In the genomic region with DNA sequence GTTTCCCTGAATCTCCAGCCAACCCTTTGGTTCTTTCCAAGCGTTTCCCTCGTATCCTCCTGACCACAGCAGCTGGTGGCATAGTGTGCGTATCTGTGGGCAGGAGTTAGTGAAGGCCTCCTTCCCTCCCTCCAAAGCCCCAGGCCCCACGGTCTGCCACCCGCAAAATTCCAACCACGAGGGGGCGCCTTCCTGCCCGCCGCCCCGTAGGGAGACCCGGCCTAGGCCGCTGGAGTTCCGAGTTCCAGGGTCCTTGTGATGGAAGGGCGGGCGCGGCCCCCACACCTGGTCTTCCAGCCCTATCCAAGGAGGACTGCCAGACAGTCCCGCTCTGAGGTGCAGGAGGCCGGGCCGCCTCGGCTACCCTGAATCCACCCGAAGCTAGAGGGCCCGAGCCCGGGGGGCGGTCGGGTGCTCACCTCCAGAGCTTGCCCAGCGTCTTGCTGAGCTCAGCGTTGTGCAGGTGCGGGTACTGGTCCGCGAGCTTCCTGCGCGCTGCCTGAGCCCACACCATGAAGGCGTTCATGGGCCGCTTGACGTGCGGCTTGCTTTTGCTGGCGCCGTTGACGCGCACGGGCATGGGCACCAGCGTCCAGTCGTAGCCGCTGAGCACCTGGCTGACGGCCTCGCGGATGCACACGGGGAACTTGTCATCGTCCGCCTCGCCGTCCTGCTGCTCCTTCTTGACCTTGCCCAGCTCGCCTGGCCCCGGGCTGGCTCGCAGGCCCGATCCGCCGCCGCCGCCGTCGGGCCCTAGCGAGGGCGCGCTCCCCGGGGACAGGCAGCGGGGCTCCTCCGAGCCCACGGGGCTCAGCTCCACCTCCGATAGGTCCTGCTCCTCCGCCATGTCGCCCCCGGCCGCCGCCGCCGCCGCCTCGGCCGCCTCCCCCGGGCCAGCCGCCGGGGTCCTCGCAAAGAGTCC, we compare ENCODE assay signal across 14 cellular contexts. TPM values are rescaled to one million over a fixed set of nuclear protein-coding genes. Genes with fewer than 3 reads are reported as not detected.
A peak's percentile ranks its signal among the peaks of the same experiment; 100 is the strongest.
DNase-seq lines count a peak whose midpoint lies in the region; ATAC-seq and TF ChIP-seq lines count a peak whose summit lies in the region.
"Had no signal": no experiment of that assay in that cellular context is flagged by ENCODE, and none has a peak within 500 bp of the region (broad histone marks: within the 10 kb centered on the region; RNA-seq: fewer than 3 reads in every experiment).

No MANE protein-coding gene starts in this region.

- in situ Hi-C loops in IMR-90 (cut with MboI; ENCODE audit: low sequenced_read_pairs), result no loop called here

- no peak for ATAC-seq in IMR-90 (ENCODE audit: low read depth)

- H3K4me2 ChIP-seq in IMR-90 (ENCODE audit: low read depth, low read length), result no peak overlapping the region

- peak overlapping the region; percentile 32 for H2AFZ ChIP-seq in IMR-90 (replicated peaks; ENCODE audit: low read length, poor library complexity)

- H3K36me3 Mint-ChIP-seq in nephron (ENCODE audit: low read depth) (no peaks in the 10 kb centered on the region), Calu3 (ENCODE audit: insufficient read depth, unreplicated experiment) (no peaks in the 10 kb centered on the region)

- DNase-seq in AG09309 (ENCODE audit: low read depth), result no peak
- DNase-seq in IMR-90, result no peak
- no peak for DNase-seq in epithelial cell of proximal tubule (ENCODE audit: low read depth)
- DNase-seq in NCI-H510A treated with DMSO at 0.1 percent for 48 hours (lab: John Stamatoyannopoulos, UW), result no peak
- DNase-seq in NCI-H526 treated with DMSO at 0.1 percent for 48 hours (lab: John Stamatoyannopoulos, UW), result no peak
- DNase-seq in Calu3, result no peak
- DNase-seq in central memory CD4-positive, alpha-beta T cell, result no peak
- DNase-seq: activated naive CD4-positive, alpha-beta T cell treated with Interleukin-2 at 50 U/mL for 16 hours; NK-92 treated with Interleukin-12 subunit alpha and Interleukin-12 subunit beta, amount 100 ng/mL, for 24 hours; stimulated activated naive CD4-positive, alpha-beta T cell treated with Interleukin-2 at 50 U/mL for 16 hours; T-helper 1 cell had no signal

- BruUV-seq in IMR-90 (replicated peaks; lab: Mats Ljungman, UMichigan) (no TSS peak), Calu3 (replicated peaks; lab: Mats Ljungman, UMichigan) (no TSS peak)

- H3K4me1 Mint-ChIP-seq in nephron (peaks cover 5% of the 10 kb centered on the region), Calu3 (ENCODE audit: low read depth, unreplicated experiment) (no peaks in the 10 kb centered on the region)

- no peaks in the 10 kb centered on the region for H3K27me3 ChIP-seq in IMR-90 (ENCODE audit: control insufficient read depth, insufficient read depth, low read length)

- no peak overlapping the region for H3K23ac ChIP-seq in IMR-90 (ENCODE audit: low read depth, low read length)

- H2AK5ac ChIP-seq in IMR-90 (ENCODE audit: low read depth, low read length), result no peak overlapping the region

- TF ChIP-seq CTCF in AG09309 (IDR thresholded peaks at IDR 0.05; ENCODE audit: control insufficient read depth, insufficient read depth, low read depth, low read length, missing control alignments), result peak; percentile 21
- 0 out of 2 replicates have a peak, but pooled peaks have one; percentile 17 for TF ChIP-seq CTCF in IMR-90 (conservative IDR thresholded peaks at IDR 0.05; ENCODE audit: low read depth, low read length)
- peak; percentile 33 for TF ChIP-seq CTCF in epithelial cell of proximal tubule (conservative IDR thresholded peaks at IDR 0.05; ENCODE audit: low read depth, low read length)
- TF ChIP-seq CTCF in nephron (IDR thresholded peaks at IDR 0.05; ENCODE audit: unreplicated experiment in 3 of 3), result peak; percentile 25 to 45 (median 39)
- no peak for TF ChIP-seq CTCF in Calu3 (IDR thresholded peaks at IDR 0.05; ENCODE audit: unreplicated experiment)

- no peaks in the 10 kb centered on the region for H3K9me3 ChIP-seq in IMR-90 (ENCODE audit: control insufficient read depth, insufficient read depth, low read length)

- no peak for TF ChIP-seq RAD21 in IMR-90 (IDR thresholded peaks at IDR 0.05; ENCODE audit: low read length)

- H3K9ac ChIP-seq in IMR-90 (ENCODE audit: low read depth, low read length), result no peak overlapping the region

- dilution Hi-C loops in IMR-90 (cut with HindIII; ENCODE audit: low sequenced_read_pairs, unreplicated experiment), result no loop called here

- no peak overlapping the region for H2BK5ac ChIP-seq in IMR-90 (ENCODE audit: low read depth, low read length, poor library complexity, severe bottlenecking)

- H3K14ac ChIP-seq in IMR-90 (replicated peaks; ENCODE audit: low read depth, low read length), result no peak overlapping the region

- CTCF ChIA-PET in IMR-90 (lab: Yijun Ruan, JAX), result no interaction called here
- CTCF ChIA-PET in Calu3 (lab: Charles Lee), result no interaction called here

- H2AK9ac ChIP-seq in IMR-90 (replicated peaks; ENCODE audit: low read depth, low read length, poor library complexity), result no peak overlapping the region

- no peaks in the 10 kb centered on the region for H3K36me3 ChIP-seq in IMR-90 (ENCODE audit: control insufficient read depth, insufficient read depth, low read length)

- H3K4ac ChIP-seq in IMR-90 (ENCODE audit: low read depth, low read length), result no peak overlapping the region

- intact Hi-C loops in IMR-90 (cut with micrococcal nuclease), result no loop called here
- intact Hi-C loops in Calu3 (cut with micrococcal nuclease; ENCODE audit: unreplicated experiment), result no loop called here

- no peaks in the 10 kb centered on the region for H3K79me1 ChIP-seq in IMR-90 (ENCODE audit: low read depth in 1 of 2, low read length in 2 of 2)

- H3K4me1 ChIP-seq in IMR-90 (ENCODE audit: control insufficient read depth, insufficient read depth, low read length), result no peaks in the 10 kb centered on the region

- H3K4me3 ChIP-seq in AG09309 (ENCODE audit: control insufficient read depth, low read depth, low read length), result no peak overlapping the region
- H3K4me3 ChIP-seq in IMR-90 (ENCODE audit: insufficient read depth, low read depth, low read length), result no peak overlapping the region
- H3K4me3 ChIP-seq in epithelial cell of proximal tubule (ENCODE audit: low read depth, low read length), result no peak overlapping the region

- H3K27ac Mint-ChIP-seq in nephron, result no peak overlapping the region
- H3K27ac Mint-ChIP-seq in Calu3 (ENCODE audit: unreplicated experiment), result no peak overlapping the region

- no peak overlapping the region for H2BK20ac ChIP-seq in IMR-90 (ENCODE audit: low read depth, low read length)

- H4K91ac ChIP-seq in IMR-90 (ENCODE audit: insufficient read depth, low read depth, low read length), result no peak overlapping the region

- POLR2A ChIA-PET in IMR-90 (lab: Charles Lee; ENCODE audit: unreplicated experiment), result no interaction called here

- H2BK15ac ChIP-seq in IMR-90 (ENCODE audit: low read depth, low read length), result no peak overlapping the region

- TF ChIP-seq POLR2A in IMR-90 (IDR thresholded peaks at IDR 0.05; ENCODE audit: low read depth, low read length), result no peak

- H3K9me3 Mint-ChIP-seq in nephron (no peaks in the 10 kb centered on the region), Calu3 (ENCODE audit: low read depth, unreplicated experiment) (no peaks in the 10 kb centered on the region)

- H3K4me3 Mint-ChIP-seq in nephron (peak overlapping the region in 1 of 3 experiments; percentile 43), Calu3 (ENCODE audit: low read depth, unreplicated experiment) (no peak overlapping the region)
- H3K4me3 Mint-ChIP-seq: CD14-positive monocyte had no signal

- no peak overlapping the region for H3K27ac ChIP-seq in IMR-90 (ENCODE audit: insufficient read depth, low read length)

- no peak overlapping the region for H3K18ac ChIP-seq in IMR-90 (ENCODE audit: low read depth, low read length)

- H4K8ac ChIP-seq in IMR-90 (ENCODE audit: low read depth in 2 of 2, low read length in 2 of 2), result no peak overlapping the region

- H4K20me1 ChIP-seq in IMR-90 (ENCODE audit: insufficient read depth, low read length), result no peaks in the 10 kb centered on the region

- no peak overlapping the region for H2BK120ac ChIP-seq in IMR-90 (ENCODE audit: low read depth, low read length)

- H3K9me1 ChIP-seq in IMR-90 (ENCODE audit: insufficient read depth, low read length), result no peaks in the 10 kb centered on the region; the same call in 1 of the 2 replicates

- H3K27me3 Mint-ChIP-seq in nephron (ENCODE audit: low read depth) (peaks cover 43% of the 10 kb centered on the region), Calu3 (ENCODE audit: unreplicated experiment) (no peaks in the 10 kb centered on the region)

- H4K5ac ChIP-seq in IMR-90 (ENCODE audit: low read depth, low read length), result no peak overlapping the region

- WGBS in IMR-90 (ENCODE audit: extremely low coverage in 2 of 2, insufficient read length in 1 of 2), 2 experiments, result 45% methylated on average over 45 of the region's 84 CpGs; no CpG with 5 or more reads in 1 of the 2 experiments

- no peak overlapping the region for H3K56ac ChIP-seq in IMR-90 (ENCODE audit: extremely low read depth, insufficient read depth, low read length)

TF ChIP-seq in IMR-90, 13 proteins besides CTCF, POLR2A, EP300 and RAD21 (continues in another document):
- TF ChIP-seq FOS (IDR thresholded peaks at IDR 0.05; ENCODE audit: low read depth, low read length), result no peak
- TF ChIP-seq, protein P1, sequence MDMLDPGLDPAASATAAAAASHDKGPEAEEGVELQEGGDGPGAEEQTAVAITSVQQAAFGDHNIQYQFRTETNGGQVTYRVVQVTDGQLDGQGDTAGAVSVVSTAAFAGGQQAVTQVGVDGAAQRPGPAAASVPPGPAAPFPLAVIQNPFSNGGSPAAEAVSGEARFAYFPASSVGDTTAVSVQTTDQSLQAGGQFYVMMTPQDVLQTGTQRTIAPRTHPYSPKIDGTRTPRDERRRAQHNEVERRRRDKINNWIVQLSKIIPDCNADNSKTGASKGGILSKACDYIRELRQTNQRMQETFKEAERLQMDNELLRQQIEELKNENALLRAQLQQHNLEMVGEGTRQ (IDR thresholded peaks at IDR 0.05; ENCODE audit: low read depth, low read length), result no peak

RNA-seq across cellular contexts. Expression of a gene that starts 1.2 kb away (rescaled TPM):
- total RNA-seq in IMR-90 (2012; rRNA removed) (not detected in 2 replicates), epithelial cell of proximal tubule (not detected in 2 replicates), Calu3 (2022) (not detected in 2 replicates)
- not detected in 2 replicates for polyA plus RNA-seq in IMR-90 (2012; rRNA removed)
- not detected in 2 replicates for polyA plus RNA-seq in IMR-90 (2012; cell fraction: cytosol; rRNA removed)
- polyA plus RNA-seq in IMR-90 (2012; cell fraction: nucleus; rRNA removed; ENCODE audit: low replicate concordance), result not detected in 2 replicates
- polyA plus RNA-seq: CD14-positive monocyte, neural cell had no signal

RNA-seq across cellular contexts. Expression of a gene that starts 29.7 kb away (rescaled TPM):
- total RNA-seq in IMR-90 (2012; rRNA removed), result 26.0 and 68.6 TPM in 2 replicates
- 147 and 180 TPM in 2 replicates for polyA plus RNA-seq in IMR-90 (2012; rRNA removed)
- polyA plus RNA-seq in IMR-90 (2012; cell fraction: cytosol; rRNA removed), result 113 and 116 TPM in 2 replicates
- 36.6 and 58.9 TPM in 2 replicates for polyA plus RNA-seq in IMR-90 (2012; cell fraction: nucleus; rRNA removed; ENCODE audit: low replicate concordance)
- 136 and 147 TPM in 2 replicates for total RNA-seq in epithelial cell of proximal tubule
- 105 and 111 TPM in 2 replicates for total RNA-seq in Calu3 (2022)

RNA-seq across cellular contexts. Expression of a gene that starts 29.8 kb away (rescaled TPM):
- total RNA-seq in IMR-90 (2012; rRNA removed), result 0.28 and 0.54 TPM in 2 replicates
- polyA plus RNA-seq in IMR-90 (2012; rRNA removed), result 0.39 and 0.50 TPM in 2 replicates
- polyA plus RNA-seq in IMR-90 (2012; cell fraction: cytosol; rRNA removed), result 0.31 and 0.54 TPM in 2 replicates
- 1.0 TPM in 2 replicates for polyA plus RNA-seq in IMR-90 (2012; cell fraction: nucleus; rRNA removed; ENCODE audit: low replicate concordance)
- not detected in 2 replicates for total RNA-seq in epithelial cell of proximal tubule
- 0.52 and 0.69 TPM in 2 replicates for total RNA-seq in Calu3 (2022)
- polyA plus RNA-seq: CD14-positive monocyte had no signal
